In genomic region chr9:64016845-64017406, GRCh38 we compare ENCODE assay signal across 7 cellular contexts.
A peak's percentile ranks its signal among the peaks of the same experiment; 100 is the strongest.
DNase-seq lines count a peak whose midpoint lies in the region; ATAC-seq and TF ChIP-seq lines count a peak whose summit lies in the region.
"Not testable (repeated sequence)": the region's sequence is repeated elsewhere in the genome, so short reads cannot be mapped to it uniquely, and the experiment has no call there.

No MANE protein-coding gene starts in this region.

- not testable (repeated sequence) for H3K27me3 Mint-ChIP-seq in activated CD4-positive, alpha-beta T cell treated with anti-CD3 and anti-CD28 coated beads for 36 hours; dendritic cell treated with granulocyte-macrophage colony-stimulating factor and Interleukin-4, amounts not matched to agents 40 ng/mL and 50 ng/mL, for 4 days

- CTCF ChIA-PET in activated CD4-positive, alpha-beta T cell treated with anti-CD3 and anti-CD28 coated beads for 36 hours (lab: Charles Lee), result not testable (repeated sequence)

- DNase-seq in activated CD4-positive, alpha-beta T cell treated with anti-CD3 and anti-CD28 coated beads for 36 hours, result peak; percentile 16
- peak; percentile 47 for DNase-seq in activated naive CD4-positive, alpha-beta T cell treated with Interleukin-2 at 50 U/mL for 16 hours
- peak; percentile 13 for DNase-seq in stimulated activated CD4-positive, alpha-beta T cell treated with anti-CD3 and anti-CD28 coated beads, Interleukin-15, amount 100 ng/mL, for 24 hours

- H3K27me3 ChIP-seq in liver (ENCODE audit: control insufficient read depth in 4 of 4, insufficient read depth in 4 of 4, low read length in 3 of 4), result not testable (repeated sequence)

- peak overlapping the region; percentile 79 for H3K9ac ChIP-seq in ES-I3 (ENCODE audit: low read depth, low read length)
- H3K9ac ChIP-seq in liver (ENCODE audit: low read depth in 1 of 2, low read length in 2 of 2), result not testable (repeated sequence)

- peak; percentile 74 for ATAC-seq in HG03571 (IDR thresholded peaks at IDR 0.05; ENCODE audit: unreplicated experiment)
- ATAC-seq in activated CD4-positive, alpha-beta T cell treated with anti-CD3 and anti-CD28 coated beads for 36 hours, result not testable (repeated sequence)

- intact Hi-C loops in activated CD4-positive, alpha-beta T cell treated with anti-CD3 and anti-CD28 coated beads for 36 hours (cut with DNase I, micrococcal nuclease); dendritic cell treated with granulocyte-macrophage colony-stimulating factor and Interleukin-4, amounts not matched to agents 40 ng/mL and 50 ng/mL, for 4 days (cut with micrococcal nuclease): not testable (repeated sequence)

- 38% methylated on average over 39 of the region's 46 CpGs for WGBS in liver

- not testable (repeated sequence) for H3K27ac ChIP-seq in liver (ENCODE audit: low read depth in 1 of 2, low read length in 2 of 2)

- not testable (repeated sequence) for H3K27ac Mint-ChIP-seq in activated CD4-positive, alpha-beta T cell treated with anti-CD3 and anti-CD28 coated beads for 36 hours; dendritic cell treated with granulocyte-macrophage colony-stimulating factor and Interleukin-4, amounts not matched to agents 40 ng/mL and 50 ng/mL, for 4 days

- TF ChIP-seq RAD21 in liver (IDR thresholded peaks at IDR 0.05), result not testable (repeated sequence)

- H3K4me3 Mint-ChIP-seq in activated CD4-positive, alpha-beta T cell treated with anti-CD3 and anti-CD28 coated beads for 36 hours, result peak overlapping the region; percentile 56
- H3K4me3 Mint-ChIP-seq in dendritic cell treated with granulocyte-macrophage colony-stimulating factor and Interleukin-4, amounts not matched to agents 40 ng/mL and 50 ng/mL, for 4 days, result peak overlapping the region; percentile 53

- TF ChIP-seq CTCF in liver (IDR thresholded peaks at IDR 0.05; ENCODE audit: low read depth, low read length, missing input control), result not testable (repeated sequence)

- peak overlapping the region in 2 of 3 donors; percentile 39 to 64 for H3K4me3 ChIP-seq in liver (ENCODE audit: low read depth in 1 of 3, low read length in 3 of 3)

- not testable (repeated sequence) for H3K4me1 ChIP-seq in ES-I3 (ENCODE audit: insufficient read depth, low read length); liver (ENCODE audit: control insufficient read depth in 4 of 4, insufficient read depth in 4 of 4, low read length in 3 of 4)

- H3K9me3 ChIP-seq in ES-I3 (ENCODE audit: control insufficient read depth, insufficient read depth, low read length); liver (ENCODE audit: control insufficient read depth in 4 of 4, low read length in 3 of 4): not testable (repeated sequence)

- not testable (repeated sequence) for H3K9me3 Mint-ChIP-seq in activated CD4-positive, alpha-beta T cell treated with anti-CD3 and anti-CD28 coated beads for 36 hours (ENCODE audit: low read depth)
- peaks cover 73% of the 10 kb centered on the region for H3K9me3 Mint-ChIP-seq in dendritic cell treated with granulocyte-macrophage colony-stimulating factor and Interleukin-4, amounts not matched to agents 40 ng/mL and 50 ng/mL, for 4 days

- not testable (repeated sequence) for H3K4me1 Mint-ChIP-seq in activated CD4-positive, alpha-beta T cell treated with anti-CD3 and anti-CD28 coated beads for 36 hours; dendritic cell treated with granulocyte-macrophage colony-stimulating factor and Interleukin-4, amounts not matched to agents 40 ng/mL and 50 ng/mL, for 4 days (ENCODE audit: low read depth)

- H3K36me3 ChIP-seq in ES-I3 (ENCODE audit: insufficient read depth, low read length); liver (ENCODE audit: control insufficient read depth in 4 of 4, insufficient read depth in 3 of 4, low read depth in 1 of 4, low read length in 3 of 4): not testable (repeated sequence)

- H3K36me3 Mint-ChIP-seq in activated CD4-positive, alpha-beta T cell treated with anti-CD3 and anti-CD28 coated beads for 36 hours (ENCODE audit: low read depth); dendritic cell treated with granulocyte-macrophage colony-stimulating factor and Interleukin-4, amounts not matched to agents 40 ng/mL and 50 ng/mL, for 4 days (ENCODE audit: low read depth): not testable (repeated sequence)

- POLR2A ChIA-PET in activated CD4-positive, alpha-beta T cell treated with anti-CD3 and anti-CD28 coated beads for 36 hours (lab: Charles Lee), result not testable (repeated sequence)
